In the genomic region with DNA sequence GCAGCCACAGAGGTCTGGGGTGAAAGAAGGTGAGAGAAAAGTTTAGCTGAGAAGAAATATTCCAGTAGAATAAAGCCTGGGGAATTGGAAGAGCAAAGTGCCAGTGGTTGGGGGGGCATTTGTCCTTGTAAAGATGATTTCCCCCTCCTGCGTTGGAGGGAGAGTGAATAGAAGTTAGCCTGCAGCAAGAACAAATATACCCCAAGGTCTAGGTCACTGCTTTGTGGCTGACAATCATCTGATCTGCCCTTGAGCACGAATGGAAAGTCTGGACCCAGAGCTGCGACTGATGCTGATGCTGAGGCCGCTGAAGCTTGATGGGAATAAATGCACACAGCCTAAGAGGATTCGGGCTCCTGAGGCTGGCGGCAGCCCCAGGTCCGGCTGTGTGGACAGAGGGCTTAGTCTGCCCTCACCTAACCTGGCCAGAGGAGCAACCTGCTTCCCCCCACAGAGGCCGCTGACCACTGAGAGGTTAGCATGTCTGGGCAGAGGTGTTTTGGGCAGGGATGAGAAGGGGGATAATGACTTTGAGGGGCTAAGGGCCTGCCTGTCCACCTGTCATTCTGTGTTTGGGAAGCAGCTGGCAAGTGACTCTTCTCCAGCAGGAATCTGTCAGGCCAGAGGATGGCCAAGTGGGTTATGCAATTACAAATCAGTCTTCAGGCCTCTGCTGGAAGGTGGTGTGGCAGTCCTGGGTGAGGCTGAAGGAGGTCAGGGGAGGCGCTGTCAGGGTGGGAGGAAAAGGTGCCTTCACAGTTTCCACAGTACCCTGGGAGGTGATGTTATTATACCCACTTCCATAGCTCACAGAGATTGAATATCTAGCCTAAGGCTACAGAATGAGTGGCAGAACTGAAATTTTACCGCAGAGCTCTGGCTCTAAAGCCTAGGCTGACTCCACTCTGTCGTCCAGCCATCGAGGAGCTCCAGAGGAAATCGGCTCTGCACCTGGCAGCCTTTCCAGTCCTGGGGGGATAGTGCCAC, we compare ENCODE assay signal across 25 cellular contexts. TPM values are rescaled to one million over a fixed set of nuclear protein-coding genes. Genes with fewer than 3 reads are reported as not detected.
A peak's percentile ranks its signal among the peaks of the same experiment; 100 is the strongest.
DNase-seq lines count a peak whose midpoint lies in the region; ATAC-seq and TF ChIP-seq lines count a peak whose summit lies in the region.
"Had no signal": no experiment of that assay in that cellular context is flagged by ENCODE, and none has a peak within 500 bp of the region (broad histone marks: within the 10 kb centered on the region; RNA-seq: fewer than 3 reads in every experiment).

No MANE protein-coding gene starts in this region.

- no peaks in the 10 kb centered on the region for H3K9me3 Mint-ChIP-seq in MCF 10A (ENCODE audit: unreplicated experiment)
- no peaks in the 10 kb centered on the region for H3K9me3 Mint-ChIP-seq in activated CD4-positive, alpha-beta T cell treated with anti-CD3 and anti-CD28 coated beads, Interleukin-2, amount 10 ng/mL, durations not matched to agents 7 days and 5 days
- H3K9me3 Mint-ChIP-seq: IgD-negative memory B cell had no signal

- in situ Hi-C loops in mammary epithelial cell (cut with MboI; ENCODE audit: low sequenced_read_pairs in 2 of 2), result no loop called here

- BruUV-seq in MCF 10A (replicated peaks; lab: Mats Ljungman, UMichigan) (no TSS peak), mammary epithelial cell (replicated peaks; lab: Mats Ljungman, UMichigan) (no TSS peak)

- no peak for TF ChIP-seq EP300 in stomach (IDR thresholded peaks at IDR 0.05)

- H3K27me3 Mint-ChIP-seq in MCF 10A (ENCODE audit: insufficient read depth, unreplicated experiment), result no peaks in the 10 kb centered on the region
- peaks cover 3% of the 10 kb centered on the region for H3K27me3 Mint-ChIP-seq in activated CD4-positive, alpha-beta T cell treated with anti-CD3 and anti-CD28 coated beads, Interleukin-2, amount 10 ng/mL, durations not matched to agents 7 days and 5 days

- DNase-seq in MCF 10A (ENCODE audit: unreplicated experiment) (peak; percentile 29), mammary epithelial cell (no peak), cerebellar cortex (ENCODE audit: low spot score) (peak; percentile 61), lower lobe of right lung (peak; percentile 1), stomach (no peak), prostate gland (ENCODE audit: low spot score) (no peak), nucleus accumbens (lab: John Stamatoyannopoulos, UW) (no peak)
- DNase-seq in activated CD4-positive, alpha-beta T cell treated with anti-CD3 and anti-CD28 coated beads, Interleukin-2, amount 10 ng/mL, durations not matched to agents 7 days and 5 days, result no peak
- DNase-seq: ACHN, adrenal gland, brain microvascular endothelial cell, EL, islet precursor cell, mucosa of descending colon, NCI-H2081, NCI-H446, Peyer's patch had no signal

- H3K4me3 Mint-ChIP-seq in MCF 10A (ENCODE audit: unreplicated experiment), result no peak overlapping the region
- no peak overlapping the region for H3K4me3 Mint-ChIP-seq in activated CD4-positive, alpha-beta T cell treated with anti-CD3 and anti-CD28 coated beads, Interleukin-2, amount 10 ng/mL, durations not matched to agents 7 days and 5 days
- H3K4me3 Mint-ChIP-seq: IgD-negative memory B cell had no signal

- peaks cover 4% of the 10 kb centered on the region for H3K79me2 ChIP-seq in mammary epithelial cell (ENCODE audit: insufficient read depth, low read length)

- H3K9me3 ChIP-seq in mammary epithelial cell (replicated peaks; ENCODE audit: insufficient read depth, low read length), result no peaks in the 10 kb centered on the region
- no peaks in the 10 kb centered on the region for H3K9me3 ChIP-seq in lower lobe of right lung
- no peaks in the 10 kb centered on the region for H3K9me3 ChIP-seq in stomach
- no peaks in the 10 kb centered on the region for H3K9me3 ChIP-seq in prostate gland
- H3K9me3 ChIP-seq: adrenal gland; BLaER1 treated with 17β-estradiol and CSF1 and Interleukin-3, amounts not matched to agents 10 nM and 100 nM; mucosa of descending colon; neutrophil; Peyer's patch; SJCRH30; suprapubic skin had no signal

- H3K9ac ChIP-seq in mammary epithelial cell (ENCODE audit: insufficient read depth, low read length), result no peak overlapping the region

- H3K4me2 ChIP-seq in mammary epithelial cell (ENCODE audit: insufficient read depth, low read depth, low read length), result no peak overlapping the region
- H3K4me2 ChIP-seq: BLaER1 treated with 17β-estradiol and CSF1 and Interleukin-3, amounts not matched to agents 10 nM and 100 nM had no signal

- dilution Hi-C loops in mammary epithelial cell (cut with HindIII; ENCODE audit: low sequenced_read_pairs), result loop anchor here (5.0 kb wide), 1 partner anchor 51 kb away; no protein-coding TSS in a partner anchor

- TF ChIP-seq CTCF in MCF 10A (IDR thresholded peaks at IDR 0.05; ENCODE audit: unreplicated experiment), result no peak
- no peak for TF ChIP-seq CTCF in mammary epithelial cell (conservative IDR thresholded peaks at IDR 0.05 in 1 of 2, IDR thresholded peaks at IDR 0.05 in 1 of 2; ENCODE audit: extremely low read depth in 1 of 2, insufficient read depth in 1 of 2, low read depth in 1 of 2, low read length in 2 of 2)
- TF ChIP-seq CTCF in lower lobe of right lung (IDR thresholded peaks at IDR 0.05), result no peak
- TF ChIP-seq CTCF in stomach (IDR thresholded peaks at IDR 0.05), result no peak
- no peak for TF ChIP-seq CTCF in prostate gland (IDR thresholded peaks at IDR 0.05)

- no peak overlapping the region for H2AFZ ChIP-seq in mammary epithelial cell (ENCODE audit: low read depth, low read length)

- H3K27ac ChIP-seq in mammary epithelial cell (ENCODE audit: insufficient read depth, low read depth, low read length) (no peak overlapping the region), lower lobe of right lung (no peak overlapping the region), stomach (no peak overlapping the region), prostate gland (no peak overlapping the region)
- H3K27ac ChIP-seq: BLaER1 treated with 17β-estradiol and CSF1 and Interleukin-3, amounts not matched to agents 10 nM and 100 nM; brain microvascular endothelial cell; neutrophil; Peyer's patch; SJCRH30; suprapubic skin had no signal

- POLR2A ChIA-PET in MCF 10A (lab: Yijun Ruan, JAX), result interaction anchor here (1.1 to 2.1 kb wide), 5 partner anchors 8 to 56 kb away, joined by 3 to 10 read pairs (median 5); no protein-coding TSS in a partner anchor
- POLR2A ChIA-PET in activated CD4-positive, alpha-beta T cell treated with anti-CD3 and anti-CD28 coated beads, Interleukin-2, amount 10 ng/mL, durations not matched to agents 7 days and 5 days (lab: Charles Lee), result no interaction called here

- H3K4me1 ChIP-seq in mammary epithelial cell (ENCODE audit: insufficient read depth, low read length) (no peaks in the 10 kb centered on the region), lower lobe of right lung (peaks cover 12% of the 10 kb centered on the region), stomach (peaks cover 0 to 4% (median 0%) of the 10 kb centered on the region in 4 donors), prostate gland (replicated peaks) (no peaks in the 10 kb centered on the region)
- H3K4me1 ChIP-seq: Peyer's patch had no signal

- intact Hi-C loops in MCF 10A (cut with micrococcal nuclease), result no loop called here
- intact Hi-C loops in mammary epithelial cell (cut with micrococcal nuclease), result no loop called here
- intact Hi-C loops in lower lobe of right lung (cut with DNase I), result no loop called here
- intact Hi-C loops in stomach (cut with DNase I; ENCODE audit: low total_unique reads), result no loop called here
- intact Hi-C loops in prostate gland (cut with DNase I), result no loop called here

- peaks cover 19% of the 10 kb centered on the region for H3K36me3 ChIP-seq in mammary epithelial cell (ENCODE audit: insufficient read depth, low read length)
- H3K36me3 ChIP-seq in lower lobe of right lung, result peaks cover 23% of the 10 kb centered on the region
- H3K36me3 ChIP-seq in stomach, result peaks cover 17 to 26% (median 24%) of the 10 kb centered on the region in 4 donors
- H3K36me3 ChIP-seq in prostate gland, result peaks cover 0 to 3% of the 10 kb centered on the region in 2 donors

- CTCF ChIA-PET in MCF 10A (lab: Yijun Ruan, JAX), result interaction anchor here (0.6 to 2.5 kb wide), 8 partner anchors 9 to 275 kb away, joined by 3 to 11 read pairs (median 4); no protein-coding TSS in a partner anchor
- CTCF ChIA-PET in mammary epithelial cell (lab: Charles Lee; ENCODE audit: low non-redundant PET), result no interaction called here
- CTCF ChIA-PET in activated CD4-positive, alpha-beta T cell treated with anti-CD3 and anti-CD28 coated beads, Interleukin-2, amount 10 ng/mL, durations not matched to agents 7 days and 5 days (lab: Charles Lee), result interaction anchor here (0.9 to 1.8 kb wide), 7 partner anchors 11 to 257 kb away, joined by 3 to 4 read pairs (median 3); partner anchors contain the start of genes C1QL4 and PRPH

- H3K36me3 Mint-ChIP-seq in MCF 10A (ENCODE audit: insufficient read depth, unreplicated experiment), result peaks cover 39% of the 10 kb centered on the region
- peaks cover 21% of the 10 kb centered on the region for H3K36me3 Mint-ChIP-seq in activated CD4-positive, alpha-beta T cell treated with anti-CD3 and anti-CD28 coated beads, Interleukin-2, amount 10 ng/mL, durations not matched to agents 7 days and 5 days (ENCODE audit: low read depth)

- no peak for ATAC-seq in lower lobe of right lung
- ATAC-seq: mucosa of descending colon had no signal

- H3K27ac Mint-ChIP-seq in MCF 10A (ENCODE audit: low read depth, unreplicated experiment), result no peak overlapping the region
- H3K27ac Mint-ChIP-seq in activated CD4-positive, alpha-beta T cell treated with anti-CD3 and anti-CD28 coated beads, Interleukin-2, amount 10 ng/mL, durations not matched to agents 7 days and 5 days, result no peak overlapping the region
- H3K27ac Mint-ChIP-seq: IgD-negative memory B cell had no signal

- 77% methylated on average over 10 of the region's 13 CpGs for WGBS in mammary epithelial cell (ENCODE audit: low coverage, missing lambda C conversion rate)
- 63 to 74% (median 72%) methylated on average over 12 to 13 of the region's 13 CpGs for WGBS in stomach, 5 donors
- whole genome bisulfite sequencing in prostate gland, result 81% methylated on average over 13 of the region's 13 CpGs

- no peak for TF ChIP-seq POLR2A in stomach (IDR thresholded peaks at IDR 0.05)
- TF ChIP-seq POLR2A in prostate gland (IDR thresholded peaks at IDR 0.05), result no peak

- peaks cover 3% of the 10 kb centered on the region for H4K20me1 ChIP-seq in mammary epithelial cell (ENCODE audit: insufficient read depth, low read length)

- H3K4me1 Mint-ChIP-seq in MCF 10A (ENCODE audit: insufficient read depth, unreplicated experiment), result peaks cover 26% of the 10 kb centered on the region
- H3K4me1 Mint-ChIP-seq in activated CD4-positive, alpha-beta T cell treated with anti-CD3 and anti-CD28 coated beads, Interleukin-2, amount 10 ng/mL, durations not matched to agents 7 days and 5 days, result no peaks in the 10 kb centered on the region
- H3K4me1 Mint-ChIP-seq: IgD-negative memory B cell had no signal

- H3K4me3 ChIP-seq in mammary epithelial cell (replicated peaks in 1 of 3; ENCODE audit: insufficient read depth in 1 of 3, low read depth in 2 of 3, low read length in 3 of 3), result no peak overlapping the region
- no peak overlapping the region for H3K4me3 ChIP-seq in lower lobe of right lung
- H3K4me3 ChIP-seq in stomach, result no peak overlapping the region
- no peak overlapping the region for H3K4me3 ChIP-seq in prostate gland
- H3K4me3 ChIP-seq: adrenal gland; BLaER1 treated with 17β-estradiol and CSF1 and Interleukin-3, amounts not matched to agents 10 nM and 100 nM; mucosa of descending colon; Peyer's patch; SJCRH30; suprapubic skin had no signal

- H3K27me3 ChIP-seq in mammary epithelial cell (ENCODE audit: insufficient read depth, low read length) (no peaks in the 10 kb centered on the region), lower lobe of right lung (ENCODE audit: low read depth) (no peaks in the 10 kb centered on the region), stomach (no peaks in the 10 kb centered on the region), prostate gland (replicated peaks; ENCODE audit: insufficient read depth) (no peaks in the 10 kb centered on the region)
- H3K27me3 ChIP-seq: adrenal gland; BLaER1 treated with 17β-estradiol and CSF1 and Interleukin-3, amounts not matched to agents 10 nM and 100 nM; brain microvascular endothelial cell; neutrophil; Peyer's patch; SJCRH30; suprapubic skin had no signal

RNA-seq across cellular contexts. Expression of gene TUBA1C, which starts 11.7 kb away (rescaled TPM):
- total RNA-seq in MCF 10A (2022) (253 and 303 TPM in 2 replicates), mammary epithelial cell (100 to 1,000 TPM; 455 to 532 TPM), lower lobe of right lung (96.0 TPM), stomach (100 to 1,000 TPM in 3 of 5 donors, 10 to 100 TPM in 2; 63.7 to 193 (median 107) TPM), prostate gland (10 to 100 TPM; 81.9 to 85.6 TPM)
- polyA plus RNA-seq in mammary epithelial cell (3,239 TPM), stomach (100 to 1,000 TPM; 215 to 403 (median 328) TPM)
- 2,445 TPM for polyA minus RNA-seq in mammary epithelial cell
- 100 to 1,000 TPM; 246 to 278 TPM for total RNA-seq in activated CD4-positive, alpha-beta T cell treated with anti-CD3 and anti-CD28 coated beads, Interleukin-2, amount 10 ng/mL, durations not matched to agents 7 days and 5 days

RNA-seq across cellular contexts. Expression of gene PRPH, which starts 18.4 kb away (rescaled TPM):
- 1.4 and 2.7 TPM in 2 replicates for total RNA-seq in MCF 10A (2022)
- total RNA-seq in mammary epithelial cell, result under 1 TPM in 1 of 2 donors, not detected in 1; 0.35 TPM
- polyA plus RNA-seq in mammary epithelial cell, result not detected
- polyA minus RNA-seq in mammary epithelial cell, result not detected
- 1.0 TPM for total RNA-seq in lower lobe of right lung
- 10 to 100 TPM in 2 of 5 donors, under 1 TPM in 1, not detected in 2; 0.45 to 14.5 (median 11.9) TPM for total RNA-seq in stomach
- polyA plus RNA-seq in stomach, result 1 to 10 TPM in 1 of 3 donors, under 1 TPM in 1, not detected in 1; 0.50 to 9.0 TPM
- total RNA-seq in activated CD4-positive, alpha-beta T cell treated with anti-CD3 and anti-CD28 coated beads, Interleukin-2, amount 10 ng/mL, durations not matched to agents 7 days and 5 days, result not detected
- total RNA-seq in prostate gland, result 10 to 100 TPM in 1 of 2 donors, 1 to 10 TPM in 1; 1.4 to 11.4 TPM
- total RNA-seq: liver; renal cortical epithelial cell; T-helper 1 cell treated with Interleukin-12 subunit alpha and Interleukin-12 subunit beta and Interleukin-4 antibody, amounts not matched to agents 30 ng/mL and 1 ng/mL, for 36 hours had no signal
- polyA plus RNA-seq: IgD-negative memory B cell had no signal

RNA-seq across cellular contexts. Expression of gene TROAP, which starts 46.5 kb away (rescaled TPM):
- total RNA-seq in MCF 10A (2022), result 30.8 and 41.9 TPM in 2 replicates
- 10 to 100 TPM in 1 of 2 donors, under 1 TPM in 1; 0.33 to 34.2 TPM for total RNA-seq in mammary epithelial cell
- 23.0 TPM for polyA plus RNA-seq in mammary epithelial cell
- polyA minus RNA-seq in mammary epithelial cell, result 30.6 TPM
- total RNA-seq in lower lobe of right lung, result 1.4 TPM
- 10 to 100 TPM in 2 of 5 donors, 1 to 10 TPM in 3; 1.4 to 54.2 (median 8.5) TPM for total RNA-seq in stomach
- polyA plus RNA-seq in stomach, result 10 to 100 TPM in 1 of 3 donors, 1 to 10 TPM in 2; 3.2 to 15.7 (median 8.9) TPM
- 100 to 1,000 TPM; 111 to 115 TPM for total RNA-seq in activated CD4-positive, alpha-beta T cell treated with anti-CD3 and anti-CD28 coated beads, Interleukin-2, amount 10 ng/mL, durations not matched to agents 7 days and 5 days
- 1 to 10 TPM in 1 of 2 donors, under 1 TPM in 1; 0.46 to 5.2 TPM for total RNA-seq in prostate gland
- polyA plus RNA-seq: IgD-negative memory B cell had no signal

Comparison
In these comparisons a context has a peak if more than half of its experiments do, and no peak if none do; other contexts are left out.
1. DNase-seq: peak in MCF 10A (single experiment), cerebellar cortex (single experiment) and lower lobe of right lung (single experiment); none in mammary epithelial cell (single experiment), stomach (single experiment), activated CD4-positive, alpha-beta T cell treated with anti-CD3 and anti-CD28 coated beads, Interleukin-2, amount 10 ng/mL, durations not matched to agents 7 days and 5 days (single experiment), prostate gland (single experiment) and nucleus accumbens (0 of 56).